22 cellular contexts compared by ENCODE assay signal in genomic region chr7:136229819-136230609, GRCh38.
DNase-seq lines count a peak whose midpoint lies in the region; ATAC-seq and TF ChIP-seq lines count a peak whose summit lies in the region.
"Had no signal": no experiment of that assay in that cellular context is flagged by ENCODE, and none has a peak within 500 bp of the region (broad histone marks: within the 10 kb centered on the region; RNA-seq: fewer than 3 reads in every experiment).

No MANE protein-coding gene starts in this region.

- ATAC-seq in GM18870 (IDR thresholded peaks at IDR 0.05; ENCODE audit: unreplicated experiment) (peak; percentile 61), GM21423 (IDR thresholded peaks at IDR 0.05; ENCODE audit: unreplicated experiment) (peak; percentile 55), HG03354 (IDR thresholded peaks at IDR 0.05; ENCODE audit: poor library complexity, severe bottlenecking, unreplicated experiment) (peak; percentile 57)
- ATAC-seq: K562 had no signal

- DNase-seq in GM06990 (ENCODE audit: extremely low read depth, insufficient read length) (peak; percentile 20), NCI-H226 (no peak), GM03348 (ENCODE audit: low spot score) (no peak)
- DNase-seq in activated naive CD4-positive, alpha-beta T cell treated with anti-CD3 and anti-CD28 coated beads, Interleukin-2, amount 50 U/mL, for 16 hours: no peak
- DNase-seq in stimulated activated CD4-positive, alpha-beta T cell treated with anti-CD3 and anti-CD28 coated beads, Interleukin-4, amount 100 ng/mL, for 24 hours: no peak
- DNase-seq: CD4-positive, alpha-beta T cell; GOT3; HFFc6; MV-4-11; NCI-H1105; NCI-H1436 treated with DMSO at 0.1 percent for 48 hours; NCI-H187 treated with DMSO at 0.1 percent for 48 hours; NCI-H2171 treated with DMSO at 0.1 percent for 48 hours; NCI-H524 treated with DMSO at 0.1 percent for 48 hours; NCI-H774; SIG-M5 had no signal

- no peak for TF ChIP-seq CTCF in GM06990 (IDR thresholded peaks at IDR 0.05; ENCODE audit: insufficient read depth, low read length, poor library complexity, severe bottlenecking)

- H3K36me3 ChIP-seq in GM06990 (ENCODE audit: control insufficient read depth, insufficient read depth, low read length): no peaks in the 10 kb centered on the region
- H3K36me3 ChIP-seq: HAP-1 had no signal

- no peak overlapping the region for H3K4me3 ChIP-seq in GM06990 (replicated peaks; ENCODE audit: low read depth, low read length)
- H3K4me3 ChIP-seq: HAP-1, K562, SK-N-MC had no signal

- H3K27me3 ChIP-seq in GM06990 (replicated peaks; ENCODE audit: control insufficient read depth, insufficient read depth, low read length): no peaks in the 10 kb centered on the region
